Comparison of ENCODE assay signal across 8 cellular contexts in genomic region chr20:25196701-25197120, GRCh38. TPM values are rescaled to one million over a fixed set of nuclear protein-coding genes. Genes with fewer than 3 reads are reported as not detected.
DNase-seq lines count a peak whose midpoint lies in the region; ATAC-seq, FAIRE-seq and TF ChIP-seq lines count a peak whose summit lies in the region.

No MANE protein-coding gene starts in this region.

- CTCF ChIA-PET in H1 (lab: Charles Lee; ENCODE audit: partially characterized antibody) = no interaction called here

- peaks cover 48% of the 10 kb centered on the region for H3K4me1 Mint-ChIP-seq in osteocyte (ENCODE audit: unreplicated experiment)

- no peaks in the 10 kb centered on the region for H3K36me3 Mint-ChIP-seq in osteocyte (ENCODE audit: unreplicated experiment)

- peaks cover 0 to 6% (median under 1%) of the 10 kb centered on the region in 4 experiments; a peak in 3 of 7 replicates for H3K27me3 ChIP-seq in H1 (replicated peaks in 1 of 4; ENCODE audit: control insufficient read depth in 3 of 4, extremely low read depth in 1 of 4, insufficient read depth in 3 of 4, low read length in 3 of 4)

- H3K79me2 ChIP-seq in H1 (ENCODE audit: control insufficient read depth in 1 of 2, insufficient read depth in 2 of 2, low read length in 2 of 2) = no peaks in the 10 kb centered on the region; a peak in 1 of 4 replicates

- no peak overlapping the region for H3K14ac ChIP-seq in H1 (ENCODE audit: insufficient read length)

- peak overlapping the region; percentile 7; the same call in 1 of the 2 replicates for H2BK5ac ChIP-seq in H1 (ENCODE audit: low read depth, low read length)

- H3K36me3 ChIP-seq in H1 (ENCODE audit: control insufficient read depth in 2 of 4, insufficient read depth in 4 of 4, low read length in 3 of 4) = no peaks in the 10 kb centered on the region

- TF ChIP-seq CTCF in H1 (IDR thresholded peaks at IDR 0.05; ENCODE audit: control extremely low read depth in 1 of 3, insufficient read depth in 1 of 3, low read depth in 1 of 3, low read length in 3 of 3) = no peak
- no peak for TF ChIP-seq CTCF in osteocyte (IDR thresholded peaks at IDR 0.05)

- ATAC-seq in GM21423 (IDR thresholded peaks at IDR 0.05; ENCODE audit: unreplicated experiment) (no peak), HG02852 (IDR thresholded peaks at IDR 0.05; ENCODE audit: unreplicated experiment) (no peak)

- no peak overlapping the region for H2BK120ac ChIP-seq in H1 (replicated peaks; ENCODE audit: low read depth, low read length)

- H3K18ac ChIP-seq in H1 (ENCODE audit: extremely low read depth, low read length) = no peak overlapping the region

- H3K9me3 ChIP-seq in H1 (ENCODE audit: insufficient read depth in 2 of 2, low read depth in 1 of 2, low read length in 1 of 2) = no peaks in the 10 kb centered on the region

- no peak for FAIRE-seq in H1 (lab: Jason Lieb, UNC)

- H4K8ac ChIP-seq in H1 (ENCODE audit: extremely low read depth, insufficient read depth, low read length) = peak overlapping the region; percentile 74; the same call in 1 of the 2 replicates

- H2AK5ac ChIP-seq in H1 (ENCODE audit: low read depth, low read length) = no peak overlapping the region

- peaks cover 12% of the 10 kb centered on the region; the same call in 1 of the 2 replicates for H3K23me2 ChIP-seq in H1 (ENCODE audit: low read depth, low read length)

- peak overlapping the region; percentile 73 to 94 (median 80) for H3K4me3 ChIP-seq in H1 (ENCODE audit: extremely low read depth in 1 of 4, insufficient read depth in 2 of 4, low read depth in 3 of 4, low read length in 4 of 4)

- H3K4me1 ChIP-seq in H1 (replicated peaks in 1 of 4; ENCODE audit: control insufficient read depth in 3 of 4, insufficient read depth in 4 of 4, low read length in 3 of 4) = peaks cover 4 to 12% (median 10%) of the 10 kb centered on the region in 4 experiments

- no peak overlapping the region for H2BK12ac ChIP-seq in H1 (ENCODE audit: low read depth, low read length)

- peak; percentile 42 for DNase-seq in NCI-H2107 treated with DMSO at 0.1 percent for 48 hours (lab: John Stamatoyannopoulos, UW; ENCODE audit: unreplicated experiment)
- no peak for DNase-seq in NCI-H2107 (lab: John Stamatoyannopoulos, UW)
- peak; percentile 80 for DNase-seq in NCI-H69 (lab: John Stamatoyannopoulos, UW)
- peak in 1 of 2 experiments; percentile 61 for DNase-seq in H1 (ENCODE audit: low read depth in 1 of 2, low spot score in 2 of 2)
- DNase-seq in osteocyte (ENCODE audit: extremely low spot score, unreplicated experiment) = no peak
- no peak for DNase-seq in NCI-H446 treated with DMSO at 0.1 percent for 48 hours (lab: John Stamatoyannopoulos, UW)

- no peak overlapping the region for H3K23ac ChIP-seq in H1 (ENCODE audit: insufficient read length)

- peak overlapping the region; percentile 99 to 100 for H3K4me2 ChIP-seq in H1 (ENCODE audit: insufficient read depth in 1 of 2, low read depth in 2 of 2, low read length in 2 of 2)

- H4K91ac ChIP-seq in H1 (replicated peaks; ENCODE audit: insufficient read length, low read length) = no peak overlapping the region

- H2BK15ac ChIP-seq in H1 (ENCODE audit: low read length) = no peak overlapping the region

- POLR2A ChIA-PET in H1 (lab: Charles Lee; ENCODE audit: partially characterized antibody) = interaction anchor here (0.7 to 1.1 kb wide), 3 partner anchors 30 to 132 kb away, joined by 3 to 4 read pairs (median 3); no protein-coding TSS in a partner anchor

- peaks cover 2 to 10% of the 10 kb centered on the region in 2 experiments for H4K20me1 ChIP-seq in H1 (replicated peaks in 1 of 2; ENCODE audit: control insufficient read depth in 1 of 2, insufficient read depth in 2 of 2, low read length in 2 of 2)

- no peak overlapping the region for H2BK20ac ChIP-seq in H1 (ENCODE audit: low read length)

- H4K5ac ChIP-seq in H1 (ENCODE audit: insufficient read length, low read depth, low read length) = no peak overlapping the region

- H3K4me3 Mint-ChIP-seq in osteocyte (ENCODE audit: unreplicated experiment) = peak overlapping the region; percentile 95

- peaks cover 6% of the 10 kb centered on the region for H3K79me1 ChIP-seq in H1 (ENCODE audit: low read depth, low read length)

- H2AFZ ChIP-seq in H1 (ENCODE audit: low read length) = no peak overlapping the region

- H3K27ac Mint-ChIP-seq in osteocyte (ENCODE audit: unreplicated experiment) = peak overlapping the region; percentile 53

- no peak for TF ChIP-seq EP300 in H1 (IDR thresholded peaks at IDR 0.05; ENCODE audit: borderline replicate concordance in 1 of 2, low read depth in 2 of 2, low read length in 2 of 2)

- no peak overlapping the region for H3K56ac ChIP-seq in H1 (replicated peaks; ENCODE audit: insufficient read length, low read depth, low read length)

- no peaks in the 10 kb centered on the region for H3K27me3 Mint-ChIP-seq in osteocyte (ENCODE audit: unreplicated experiment)

- H3K27ac ChIP-seq in H1 (ENCODE audit: low read depth, low read length) = no peak overlapping the region

- H3K9me3 Mint-ChIP-seq in osteocyte (ENCODE audit: unreplicated experiment) = no peaks in the 10 kb centered on the region

- no peak for TF ChIP-seq POLR2A in H1 (IDR thresholded peaks at IDR 0.05; ENCODE audit: control extremely low read depth in 1 of 2, low read depth in 2 of 2, low read length in 2 of 2)

- H3K4ac ChIP-seq in H1 (replicated peaks; ENCODE audit: insufficient read length, low read depth, low read length) = no peak overlapping the region

- WGBS in H1 (ENCODE audit: extremely low coverage in 1 of 2, insufficient coverage in 1 of 2, insufficient read length in 1 of 2, insufficient replicate concordance in 2 of 2, low coverage in 1 of 2, low lambda C conversion rate in 2 of 2, missing lambda C conversion rate in 1 of 2), 2 experiments = 13% methylated on average over 14 of the region's 14 CpGs; no CpG with 5 or more reads in 1 of the 2 experiments

- no peak for TF ChIP-seq RAD21 in H1 (IDR thresholded peaks at IDR 0.05 in 1 of 2, conservative IDR thresholded peaks at IDR 0.05 in 1 of 2; ENCODE audit: low read depth in 2 of 2, low read length in 2 of 2)

- no peak overlapping the region; a peak in 1 of 7 replicates for H3K9ac ChIP-seq in H1 (replicated peaks in 1 of 4; ENCODE audit: extremely low read depth in 1 of 4, low read depth in 3 of 4, low read length in 3 of 4)

TF ChIP-seq in H1, 55 proteins besides CTCF, POLR2A, EP300 and RAD21 (continues in another document):
- TF ChIP-seq BCL11A (IDR thresholded peaks at IDR 0.05; ENCODE audit: low read depth in 2 of 2, low read length in 2 of 2) (no peak), YY1 (IDR thresholded peaks at IDR 0.05; ENCODE audit: low read depth, low read length) (no peak), E2F6 (IDR thresholded peaks at IDR 0.05) (no peak), HDAC2 (IDR thresholded peaks at IDR 0.05; ENCODE audit: borderline replicate concordance in 1 of 2, low read depth in 2 of 2, low read length in 2 of 2) (no peak), TCF12 (IDR thresholded peaks at IDR 0.05; ENCODE audit: low read depth, low read length) (no peak), NRF1 (IDR thresholded peaks at IDR 0.05; ENCODE audit: low read depth, low read length) (no peak), CEBPB (IDR thresholded peaks at IDR 0.05; ENCODE audit: low read depth, low read length) (no peak), USF2 (IDR thresholded peaks at IDR 0.05; ENCODE audit: low read length) (no peak), GTF2F1 (IDR thresholded peaks at IDR 0.05; ENCODE audit: borderline replicate concordance, low read depth, low read length) (no peak), SP4 (IDR thresholded peaks at IDR 0.05; ENCODE audit: low read length) (no peak), CREB1 (IDR thresholded peaks at IDR 0.05) (no peak)
- TF ChIP-seq, protein P1, sequence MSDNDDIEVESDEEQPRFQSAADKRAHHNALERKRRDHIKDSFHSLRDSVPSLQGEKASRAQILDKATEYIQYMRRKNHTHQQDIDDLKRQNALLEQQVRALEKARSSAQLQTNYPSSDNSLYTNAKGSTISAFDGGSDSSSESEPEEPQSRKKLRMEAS (IDR thresholded peaks at IDR 0.05) = no peak

RNA-seq across cellular contexts. Expression of gene ENTPD6, which starts 1.2 kb away (rescaled TPM):
- 43.9 and 47.8 TPM in 2 replicates for total RNA-seq in H1 (2021; fragmentation: NEBNext Ultra II Directional; extraction: Animal tissue kit (Norgen Biotek cat#: 25700))
- polyA plus RNA-seq in H1 (2011; rRNA removed) = 57.3 and 70.6 TPM in 2 replicates
- 61.6 TPM for polyA plus RNA-seq in H1 (2011; cell fraction: cytosol; rRNA removed)
- 144 TPM for polyA plus RNA-seq in H1 (2011; cell fraction: nucleus; rRNA removed)
- polyA plus RNA-seq in H1 (2012, experiment 1 of 2) = 30.1 to 46.8 TPM (median 43.0 TPM) in 4 replicates
- polyA plus RNA-seq in H1 (2012, experiment 2 of 2) = 40.5 TPM
- polyA plus RNA-seq in H1 (2013, experiment 1 of 2) = 35.9 TPM
- polyA plus RNA-seq in H1 (2013, experiment 2 of 2) = 33.7 TPM
- 34.9 and 35.3 TPM in 2 replicates for polyA minus RNA-seq in H1 (2011; rRNA and poly(A)+ RNA removed)
- 24.4 TPM for polyA minus RNA-seq in H1 (2011; cell fraction: cytosol; rRNA and poly(A)+ RNA removed)
- 32.4 TPM for polyA minus RNA-seq in H1 (2011; cell fraction: nucleus; rRNA and poly(A)+ RNA removed)
- total RNA-seq in osteocyte = 62.0 and 62.5 TPM in 2 replicates

RNA-seq across cellular contexts. Expression of gene PYGB, which starts 51.2 kb away (rescaled TPM):
- total RNA-seq in H1 (2021; fragmentation: NEBNext Ultra II Directional; extraction: Animal tissue kit (Norgen Biotek cat#: 25700)) = 54.9 and 56.0 TPM in 2 replicates
- polyA plus RNA-seq in H1 (2011; rRNA removed) = 26.6 and 36.0 TPM in 2 replicates
- polyA plus RNA-seq in H1 (2011; cell fraction: cytosol; rRNA removed) = 30.5 TPM
- polyA plus RNA-seq in H1 (2011; cell fraction: nucleus; rRNA removed) = 104 TPM
- 29.4 to 49.2 TPM (median 45.5 TPM) in 4 replicates for polyA plus RNA-seq in H1 (2012, experiment 1 of 2)
- polyA plus RNA-seq in H1 (2012, experiment 2 of 2) = 47.3 TPM
- 25.1 TPM for polyA plus RNA-seq in H1 (2013, experiment 1 of 2)
- 22.9 TPM for polyA plus RNA-seq in H1 (2013, experiment 2 of 2)
- 29.7 and 33.8 TPM in 2 replicates for polyA minus RNA-seq in H1 (2011; rRNA and poly(A)+ RNA removed)
- 27.2 TPM for polyA minus RNA-seq in H1 (2011; cell fraction: cytosol; rRNA and poly(A)+ RNA removed)
- polyA minus RNA-seq in H1 (2011; cell fraction: nucleus; rRNA and poly(A)+ RNA removed) = 27.2 TPM
- total RNA-seq in osteocyte = 234 and 251 TPM in 2 replicates

Comparison
In these comparisons a context has a peak if more than half of its experiments do, and no peak if none do; other contexts are left out.
1. DNase-seq: peak in NCI-H2107 treated with DMSO at 0.1 percent for 48 hours (single experiment) and NCI-H69 (single experiment); none in NCI-H2107 (single experiment), osteocyte (single experiment) and NCI-H446 treated with DMSO at 0.1 percent for 48 hours (single experiment).